In the genomic region with DNA sequence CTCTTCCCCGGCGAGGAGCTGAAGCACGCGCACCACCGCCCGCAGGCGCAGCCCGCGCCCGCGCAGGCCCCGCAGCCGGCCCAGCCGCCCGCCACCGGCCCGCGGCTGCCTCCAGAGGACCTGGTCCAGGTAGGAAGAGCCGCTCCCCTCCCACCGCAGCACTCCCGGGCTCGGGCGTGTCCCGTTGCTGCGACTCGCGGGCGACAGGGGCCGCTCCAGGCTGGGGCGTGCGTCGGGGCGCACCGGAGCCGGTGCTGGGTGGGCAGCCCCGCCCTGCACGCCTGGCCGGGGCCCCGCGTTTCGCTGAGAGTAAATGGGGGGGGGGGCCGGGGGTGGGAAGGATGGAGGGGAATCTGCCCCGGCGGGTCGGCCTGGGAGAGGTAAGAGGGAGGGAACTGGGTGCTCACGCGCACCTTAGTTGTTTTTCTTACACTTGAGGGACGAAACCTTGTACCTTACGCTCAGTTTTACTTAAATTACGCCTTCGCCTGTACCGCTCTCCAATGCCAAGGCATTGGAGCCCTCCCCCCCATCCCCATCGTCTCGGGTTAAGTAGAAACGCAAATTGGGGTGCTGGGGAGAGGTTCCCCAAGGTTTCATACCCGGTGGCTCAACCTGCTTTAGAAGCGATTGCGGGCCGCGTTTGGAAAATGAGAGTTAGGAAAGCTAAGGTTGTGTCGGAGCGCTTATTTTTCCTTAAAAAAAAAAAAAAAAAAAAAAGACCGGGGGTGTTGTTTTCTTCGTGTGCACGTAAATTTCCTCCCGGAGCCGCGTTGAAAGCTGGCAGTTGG, we compare ENCODE assay signal across 8 cellular contexts. TPM values are rescaled to one million over a fixed set of nuclear protein-coding genes. Genes with fewer than 3 reads are reported as not detected.
DNase-seq lines count a peak whose midpoint lies in the region; ATAC-seq and TF ChIP-seq lines count a peak whose summit lies in the region.

No MANE protein-coding gene starts in this region.

- peaks cover 68% of the 10 kb centered on the region for H3K27me3 Mint-ChIP-seq in CD4-positive, CD25-positive, alpha-beta regulatory T cell

- peak in 2 of 3 donors; percentile 19 to 51 for DNase-seq in CD4-positive, CD25-positive, alpha-beta regulatory T cell
- DNase-seq in SJCRH30, result peak; percentile 58 to 61
- DNase-seq in ascending aorta (ENCODE audit: low spot score in 2 of 2), result peak in 1 of 2 donors; percentile 66
- DNase-seq in stimulated activated CD4-positive, alpha-beta T cell treated with anti-CD3 and anti-CD28 coated beads, Interleukin-12 subunit alpha, Interleukin-12 subunit beta, amount 100 ng/mL, for 24 hours (ENCODE audit: low read depth in 2 of 2), result peak; percentile 14 to 23
- no peak for DNase-seq in MV-4-11 (lab: John Stamatoyannopoulos, UW)

- H3K27ac Mint-ChIP-seq in CD4-positive, CD25-positive, alpha-beta regulatory T cell, result peak overlapping the region in 1 of 3 donors; percentile 14

- no peak overlapping the region for H3K27ac ChIP-seq in CD4-positive, CD25-positive, alpha-beta regulatory T cell (ENCODE audit: insufficient read depth, low read length, poor library complexity, severe bottlenecking)
- peak overlapping the region; percentile 18; the same call in 1 of the 2 replicates for H3K27ac ChIP-seq in SJCRH30
- peak overlapping the region; percentile 68 to 72 for H3K27ac ChIP-seq in ascending aorta

- intact Hi-C loops in ascending aorta (cut with DNase I), result loop anchor here (2.0 to 10.0 kb wide), 4 partner anchors 158 to 653 kb away; a partner anchor contains a TSS

- peaks cover 32% of the 10 kb centered on the region for H3K27me3 ChIP-seq in CD4-positive, CD25-positive, alpha-beta regulatory T cell (ENCODE audit: control insufficient read depth, insufficient read depth, low read length)
- H3K27me3 ChIP-seq in SJCRH30 (no peaks in the 10 kb centered on the region), ascending aorta (no peaks in the 10 kb centered on the region)

- H3K4me1 ChIP-seq in CD4-positive, CD25-positive, alpha-beta regulatory T cell (ENCODE audit: control insufficient read depth, insufficient read depth, low read length, poor library complexity, severe bottlenecking), result peaks cover 14% of the 10 kb centered on the region
- peaks cover 5% of the 10 kb centered on the region; the same call in 1 of the 2 replicates for H3K4me1 ChIP-seq in SJCRH30
- H3K4me1 ChIP-seq in ascending aorta, result no peaks in the 10 kb centered on the region

- H3K4me1 Mint-ChIP-seq in CD4-positive, CD25-positive, alpha-beta regulatory T cell, result peaks cover 7 to 23% (median 17%) of the 10 kb centered on the region in 4 donors

- ATAC-seq in CD4-positive, CD25-positive, alpha-beta regulatory T cell (ENCODE audit: low read depth in 2 of 2), result peak; percentile 17 to 23
- peak; percentile 46 for ATAC-seq in GM19324 (IDR thresholded peaks at IDR 0.05; ENCODE audit: low FRiP score, unreplicated experiment)
- peak; percentile 34 for ATAC-seq in HG03280 (IDR thresholded peaks at IDR 0.05; ENCODE audit: unreplicated experiment)

- no peaks in the 10 kb centered on the region for H3K9me3 Mint-ChIP-seq in CD4-positive, CD25-positive, alpha-beta regulatory T cell

- no peaks in the 10 kb centered on the region for H3K9me3 ChIP-seq in CD4-positive, CD25-positive, alpha-beta regulatory T cell (ENCODE audit: control insufficient read depth in 2 of 2, low read length in 2 of 2)
- no peaks in the 10 kb centered on the region for H3K9me3 ChIP-seq in SJCRH30 (replicated peaks)
- H3K9me3 ChIP-seq in ascending aorta, result no peaks in the 10 kb centered on the region

- peak overlapping the region; percentile 45 for H3K4me3 ChIP-seq in CD4-positive, CD25-positive, alpha-beta regulatory T cell (ENCODE audit: low read depth, low read length)
- H3K4me3 ChIP-seq in SJCRH30 (peak overlapping the region; percentile 84), ascending aorta (peak overlapping the region; percentile 87 to 96), iPS-11a (ENCODE audit: low read depth, low read length) (peak overlapping the region; percentile 74)

- H3K36me3 ChIP-seq in CD4-positive, CD25-positive, alpha-beta regulatory T cell (ENCODE audit: control insufficient read depth, insufficient read depth, low read length), result no peaks in the 10 kb centered on the region
- H3K36me3 ChIP-seq in SJCRH30 (peaks cover 6% of the 10 kb centered on the region), ascending aorta (no peaks in the 10 kb centered on the region)

- peak overlapping the region; percentile 70 to 88 (median 82) for H3K4me3 Mint-ChIP-seq in CD4-positive, CD25-positive, alpha-beta regulatory T cell

- peak in 2 of 3 experiments; percentile 17 to 33 for TF ChIP-seq CTCF in ascending aorta (IDR thresholded peaks at IDR 0.05)

- H3K36me3 Mint-ChIP-seq in CD4-positive, CD25-positive, alpha-beta regulatory T cell, result peaks cover 5% of the 10 kb centered on the region

RNA-seq across cellular contexts. Expression of a gene that starts 0.8 kb away (rescaled TPM):
- 3.5 TPM for total RNA-seq in CD4-positive, CD25-positive, alpha-beta regulatory T cell
- polyA plus RNA-seq in CD4-positive, CD25-positive, alpha-beta regulatory T cell, result under 1 TPM in 3 of 4 donors, not detected in 1; 0.30 to 0.61 (median 0.44) TPM
- total RNA-seq in SJCRH30 (2014; rRNA removed; shearing (Covaris generic)), result 7.3 and 8.3 TPM in 2 replicates
- 1.3 TPM for total RNA-seq in ascending aorta
